ENCODE assay signal across 18 cellular contexts in genomic region chr19:768424-768823, GRCh38. TPM values are rescaled to one million over a fixed set of nuclear protein-coding genes. Genes with fewer than 3 reads are reported as not detected.
DNase-seq lines count a peak whose midpoint lies in the region; ATAC-seq and TF ChIP-seq lines count a peak whose summit lies in the region.
"Had no signal": no experiment of that assay in that cellular context is flagged by ENCODE, and none has a peak within 500 bp of the region (broad histone marks: within the 10 kb centered on the region; RNA-seq: fewer than 3 reads in every experiment).

No MANE protein-coding gene starts in this region.

- no peak overlapping the region for H2AFZ ChIP-seq in trophoblast cell (ENCODE audit: insufficient read depth, low read length, poor library complexity)

- no peak overlapping the region for H2AK5ac ChIP-seq in trophoblast cell (ENCODE audit: low read length)

- H3K18ac ChIP-seq in trophoblast cell (ENCODE audit: low read length) = no peak overlapping the region

- H3K27me3 ChIP-seq in trophoblast cell (ENCODE audit: insufficient read depth, low read length) = no peaks in the 10 kb centered on the region
- H3K27me3 ChIP-seq: heart left ventricle, uterus had no signal

- peak overlapping the region; percentile 39 for H4K91ac ChIP-seq in trophoblast cell (ENCODE audit: low read depth, low read length)

- H3K4me1 ChIP-seq in trophoblast cell (ENCODE audit: control insufficient read depth in 1 of 2, insufficient read depth in 2 of 2, low read length in 2 of 2) = peaks cover 5 to 11% of the 10 kb centered on the region in 2 experiments
- H3K4me1 ChIP-seq: Caco-2, uterus had no signal

- CTCF ChIA-PET in RWPE1 (lab: Yijun Ruan, JAX) = no interaction called here

- H3K4ac ChIP-seq in trophoblast cell (ENCODE audit: low read depth, low read length) = no peak overlapping the region

- H3K36me3 ChIP-seq in trophoblast cell (ENCODE audit: control insufficient read depth in 1 of 2, insufficient read depth in 2 of 2, low read length in 2 of 2) = no peaks in the 10 kb centered on the region
- H3K36me3 ChIP-seq: heart left ventricle, uterus had no signal

- WGBS in trophoblast cell (ENCODE audit: extremely low coverage, insufficient coverage, insufficient read length) = no CpG with 5 or more reads among the region's 14 CpGs

- peak overlapping the region; percentile 75 for H2BK5ac ChIP-seq in trophoblast cell (ENCODE audit: low read depth, low read length, poor library complexity)

- POLR2A ChIA-PET in RWPE1 (lab: Yijun Ruan, JAX; ENCODE audit: low non-redundant PET) = no interaction called here

- no peak overlapping the region for H2BK12ac ChIP-seq in trophoblast cell (ENCODE audit: low read length)

- H2BK120ac ChIP-seq in trophoblast cell (ENCODE audit: insufficient read depth, low read length, poor library complexity) = peak overlapping the region; percentile 83

- H3K9ac ChIP-seq in trophoblast cell (ENCODE audit: low read length) = no peak overlapping the region

- H3K23ac ChIP-seq in trophoblast cell (ENCODE audit: low read length) = no peak overlapping the region

- no peak for TF ChIP-seq CTCF in RWPE1 (conservative IDR thresholded peaks at IDR 0.05; ENCODE audit: low read depth)

- H3K14ac ChIP-seq in trophoblast cell (ENCODE audit: low read length) = no peak overlapping the region

- H4K8ac ChIP-seq in trophoblast cell (ENCODE audit: low read depth, low read length) = no peak overlapping the region

- H3K9me3 ChIP-seq in trophoblast cell (ENCODE audit: insufficient read depth, low read depth, low read length) = peaks cover 1% of the 10 kb centered on the region
- H3K9me3 ChIP-seq: Caco-2, heart left ventricle, mucosa of descending colon, uterus had no signal

- peak; percentile 67 for DNase-seq in Daoy (ENCODE audit: low read depth)
- no peak for DNase-seq in RWPE1 (ENCODE audit: low spot score)
- peak; percentile 94 for DNase-seq in fibroblast of peridontal ligament (ENCODE audit: extremely low read depth)
- peak; percentile 84 to 90 for DNase-seq in trophoblast cell
- no peak for DNase-seq in DMS 273 (lab: John Stamatoyannopoulos, UW; ENCODE audit: unreplicated experiment)
- no peak for DNase-seq in NK-92 treated with Interleukin-12 subunit alpha and Interleukin-12 subunit beta, amount 100 ng/mL, for 24 hours (lab: John Stamatoyannopoulos, UW)
- no peak for DNase-seq in SIG-M5 treated with dmso at 0.1 percent for 504 hours (lab: John Stamatoyannopoulos, UW; ENCODE audit: unreplicated experiment)
- DNase-seq: activated T-cell treated with anti-CD3 and anti-CD28 coated beads, Interleukin-2, amount 50 U/mL, for 48 hours; Caco-2; heart left ventricle; mucosa of descending colon; NCI-H1048; NCI-H446; Right ventricle myocardium superior; uterus had no signal

- H3K79me1 ChIP-seq in trophoblast cell (ENCODE audit: low read length) = peaks cover 9% of the 10 kb centered on the region

- no peak overlapping the region for H4K12ac ChIP-seq in trophoblast cell (ENCODE audit: low read depth, low read length)

- no peaks in the 10 kb centered on the region for H3K79me2 ChIP-seq in trophoblast cell (ENCODE audit: control insufficient read depth, insufficient read depth, low read length, poor library complexity)

- ATAC-seq in GM18867 (IDR thresholded peaks at IDR 0.05; ENCODE audit: unreplicated experiment) = no peak
- ATAC-seq: heart left ventricle, mucosa of descending colon had no signal

- H3K27ac ChIP-seq in RWPE1 = peak overlapping the region; percentile 45
- peak overlapping the region; percentile 85 for H3K27ac ChIP-seq in trophoblast cell (ENCODE audit: low read depth, low read length)
- H3K27ac ChIP-seq: heart left ventricle, HL-60 had no signal

- H3K4me3 ChIP-seq in trophoblast cell (ENCODE audit: low read depth, low read length) = no peak overlapping the region
- H3K4me3 ChIP-seq: heart left ventricle, mucosa of descending colon, skin epidermis, uterus had no signal

- H3K4me2 ChIP-seq in trophoblast cell (ENCODE audit: low read length) = peak overlapping the region; percentile 17

RNA-seq across cellular contexts. Expression of gene MISP, which starts 17.5 kb away (rescaled TPM):
- total RNA-seq in Daoy (2014; rRNA removed; shearing (Covaris generic)) = 1.5 and 2.0 TPM in 2 replicates
- 0.15 and 0.19 TPM in 2 replicates for polyA plus RNA-seq in trophoblast cell (2013)
- total RNA-seq: Right ventricle myocardium superior had no signal

RNA-seq across cellular contexts. Expression of gene PTBP1, which starts 28.8 kb away (rescaled TPM):
- 205 and 246 TPM in 2 replicates for total RNA-seq in Daoy (2014; rRNA removed; shearing (Covaris generic))
- 654 and 679 TPM in 2 replicates for polyA plus RNA-seq in trophoblast cell (2013)

RNA-seq across cellular contexts. Expression of gene PLPPR3, which starts 53.3 kb away (rescaled TPM):
- 0.11 and 1.2 TPM in 2 replicates for total RNA-seq in Daoy (2014; rRNA removed; shearing (Covaris generic))
- polyA plus RNA-seq in trophoblast cell (2013) = 21.2 and 21.4 TPM in 2 replicates
- total RNA-seq: Right ventricle myocardium superior had no signal
- polyA plus RNA-seq: heart left ventricle had no signal

RNA-seq across cellular contexts. Expression of gene AZU1, which starts 59.2 kb away (rescaled TPM):
- total RNA-seq in Daoy (2014; rRNA removed; shearing (Covaris generic)) = not detected in 2 replicates
- polyA plus RNA-seq in trophoblast cell (2013) = 0.38 and 0.39 TPM in 2 replicates
- total RNA-seq: Caco-2, Right ventricle myocardium superior had no signal

RNA-seq across cellular contexts. Expression of gene PALM, which starts 59.7 kb away (rescaled TPM):
- total RNA-seq in Daoy (2014; rRNA removed; shearing (Covaris generic)) = 1.1 and 7.7 TPM in 2 replicates
- polyA plus RNA-seq in trophoblast cell (2013) = 11.3 and 12.7 TPM in 2 replicates

Comparison
In these comparisons a context has a peak if more than half of its experiments do, and no peak if none do; other contexts are left out.
1. DNase-seq: peak in Daoy (single experiment), fibroblast of peridontal ligament (single experiment) and trophoblast cell (2 of 2); none in RWPE1 (single experiment), DMS 273 (single experiment), NK-92 treated with Interleukin-12 subunit alpha and Interleukin-12 subunit beta, amount 100 ng/mL, for 24 hours (single experiment) and SIG-M5 treated with dmso at 0.1 percent for 504 hours (single experiment).